14 cellular contexts compared by ENCODE assay signal in the genomic region with DNA sequence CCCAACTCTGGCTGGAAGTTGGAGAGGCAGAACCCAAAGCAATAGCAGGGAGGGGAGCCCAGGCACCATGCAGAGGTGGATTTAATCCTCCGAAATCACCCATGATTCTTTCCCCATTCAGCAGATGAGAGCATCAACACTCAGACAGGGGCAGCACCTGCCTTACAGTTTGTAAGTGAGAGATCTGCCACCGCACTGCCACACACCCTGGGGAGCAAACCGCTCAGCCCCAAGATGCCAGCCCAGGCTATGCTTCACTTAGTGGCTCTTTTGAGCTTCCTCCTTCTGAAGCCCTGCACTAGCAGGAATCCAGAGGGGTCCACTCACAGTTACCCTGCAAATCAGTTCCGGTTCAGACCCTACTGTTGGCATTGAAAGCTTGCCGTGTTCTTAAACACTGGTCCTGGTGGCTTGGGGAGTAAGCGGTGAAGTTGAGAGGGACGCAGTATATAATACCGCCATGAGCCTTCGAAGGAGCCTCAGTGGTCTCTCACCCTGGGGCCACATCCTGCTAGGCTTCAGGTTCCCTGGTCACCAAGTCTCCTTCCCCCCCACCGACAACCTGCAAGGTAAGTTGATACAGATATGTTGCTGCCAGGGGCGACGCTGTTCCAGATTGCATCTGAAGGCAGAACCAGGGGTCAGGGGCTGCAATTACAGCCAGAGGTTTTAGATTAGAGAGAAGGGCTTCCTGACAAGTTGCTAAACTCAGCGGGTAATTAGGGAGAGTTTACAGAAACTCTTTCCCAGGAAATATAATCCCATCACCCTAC.
"Had no signal": no experiment of that assay in that cellular context is flagged by ENCODE, and none has a peak within 500 bp of the region (broad histone marks: within the 10 kb centered on the region; RNA-seq: fewer than 3 reads in every experiment).

No MANE protein-coding gene starts in this region.

- H3K4me3 Mint-ChIP-seq: activated T-cell treated with anti-CD3 and anti-CD28 coated beads, Interleukin-2, amount 50 U/mL, for 4 hours; endodermal cell; naive thymus-derived CD8-positive, alpha-beta T cell had no signal

- H3K27ac Mint-ChIP-seq: endodermal cell had no signal

- DNase-seq: activated CD4-positive, alpha-beta T cell treated with anti-CD3 and anti-CD28 coated beads, Interleukin-2, amount 50 U/mL, for 48 hours; activated effector memory CD4-positive, alpha-beta T cell treated with anti-CD3 and anti-CD28 coated beads, Interleukin-2, amount 50 U/mL, for 16 hours; activated T-cell treated with anti-CD3 and anti-CD28 coated beads, Interleukin-2, amount 50 U/mL, for 4 hours; cerebellar nuclear complex; dermis blood vessel endothelial cell; endodermal cell; hypothalamus; lower lobe of right lung; naive thymus-derived CD8-positive, alpha-beta T cell; ovary; stimulated activated CD4-positive, alpha-beta T cell treated with anti-CD3 and anti-CD28 coated beads, Interleukin-4, amount 100 ng/mL, for 4 hours had no signal

- H3K9me3 Mint-ChIP-seq: activated naive CD4-positive, alpha-beta T cell treated with anti-CD3 and anti-CD28 coated beads, Interleukin-2, amount 50 U/mL, for 72 hours; activated T-cell treated with anti-CD3 and anti-CD28 coated beads, Interleukin-2, amount 50 U/mL, for 4 hours; naive thymus-derived CD8-positive, alpha-beta T cell had no signal

- H3K27me3 ChIP-seq: ovary, tibial nerve had no signal

- ATAC-seq: activated CD4-positive, CD25-positive, alpha-beta regulatory T cell treated with anti-CD3 and anti-CD28 coated beads, Interleukin-2, amount 50 U/mL, for 24 hours; activated naive CD4-positive, alpha-beta T cell treated with anti-CD3 and anti-CD28 coated beads, Interleukin-2, amount 50 U/mL, for 72 hours; activated T-cell treated with anti-CD3 and anti-CD28 coated beads, Interleukin-2, amount 50 U/mL, for 4 hours; lower lobe of right lung; naive thymus-derived CD8-positive, alpha-beta T cell had no signal

- H3K36me3 ChIP-seq: lower lobe of right lung, ovary, tibial nerve had no signal

- H3K4me1 ChIP-seq: lower lobe of right lung, tibial nerve had no signal

- H3K27ac ChIP-seq: lower lobe of right lung, ovary, tibial nerve had no signal

- H3K36me3 Mint-ChIP-seq: activated naive CD4-positive, alpha-beta T cell treated with anti-CD3 and anti-CD28 coated beads, Interleukin-2, amount 50 U/mL, for 72 hours; naive thymus-derived CD8-positive, alpha-beta T cell had no signal

- H3K4me3 ChIP-seq: lower lobe of right lung, ovary, tibial nerve had no signal

- H3K9me3 ChIP-seq: lower lobe of right lung, ovary, tibial nerve had no signal
